ENCODE assay signal across 1 cellular context in the genomic region with DNA sequence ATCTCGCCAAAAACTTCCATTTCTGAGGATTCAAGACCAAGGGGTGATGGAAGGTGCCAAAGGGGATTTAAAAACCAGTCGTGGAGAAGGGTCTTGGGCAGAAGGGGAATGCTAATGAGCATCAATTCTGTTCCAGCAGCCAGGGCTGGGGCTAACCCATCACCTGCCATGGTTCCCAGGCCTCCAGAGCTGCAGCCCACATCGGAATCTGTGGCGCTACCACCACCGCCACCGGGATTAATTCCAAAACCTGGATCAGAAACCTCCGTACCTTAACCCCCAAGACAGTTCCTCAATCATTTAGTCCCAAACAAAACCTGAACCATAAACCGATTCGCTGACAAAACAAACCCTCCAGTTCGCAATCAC.
TF ChIP-seq lines count a peak whose summit lies in the region.

No MANE protein-coding gene starts in this region.

TF ChIP-seq in endothelial cell of umbilical vein, 7 proteins besides CTCF, POLR2A, EP300 and RAD21:
- no peak for TF ChIP-seq JUN (IDR thresholded peaks at IDR 0.05; ENCODE audit: borderline replicate concordance, insufficient read depth, insufficient read length, low read depth)
- no peak for TF ChIP-seq FOS (IDR thresholded peaks at IDR 0.05; ENCODE audit: borderline replicate concordance, insufficient read depth, low read length)
- TF ChIP-seq GATA2 (IDR thresholded peaks at IDR 0.05; ENCODE audit: insufficient read depth, insufficient read length, low read depth, low read length): no peak
- no peak for TF ChIP-seq MYC (IDR thresholded peaks at IDR 0.05; ENCODE audit: low read depth, low read length)
- no peak for TF ChIP-seq EZH2 (IDR thresholded peaks at IDR 0.05; ENCODE audit: borderline replicate concordance, low read depth, low read length, severe bottlenecking)
- TF ChIP-seq, protein P1, sequence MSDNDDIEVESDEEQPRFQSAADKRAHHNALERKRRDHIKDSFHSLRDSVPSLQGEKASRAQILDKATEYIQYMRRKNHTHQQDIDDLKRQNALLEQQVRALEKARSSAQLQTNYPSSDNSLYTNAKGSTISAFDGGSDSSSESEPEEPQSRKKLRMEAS (IDR thresholded peaks at IDR 0.05; ENCODE audit: insufficient read depth, insufficient read length): no peak
- TF ChIP-seq POLR2AphosphoS5 (IDR thresholded peaks at IDR 0.05; ENCODE audit: insufficient read depth, low read depth, low read length): no peak
